11 cellular contexts compared by ENCODE assay signal in the genomic region with DNA sequence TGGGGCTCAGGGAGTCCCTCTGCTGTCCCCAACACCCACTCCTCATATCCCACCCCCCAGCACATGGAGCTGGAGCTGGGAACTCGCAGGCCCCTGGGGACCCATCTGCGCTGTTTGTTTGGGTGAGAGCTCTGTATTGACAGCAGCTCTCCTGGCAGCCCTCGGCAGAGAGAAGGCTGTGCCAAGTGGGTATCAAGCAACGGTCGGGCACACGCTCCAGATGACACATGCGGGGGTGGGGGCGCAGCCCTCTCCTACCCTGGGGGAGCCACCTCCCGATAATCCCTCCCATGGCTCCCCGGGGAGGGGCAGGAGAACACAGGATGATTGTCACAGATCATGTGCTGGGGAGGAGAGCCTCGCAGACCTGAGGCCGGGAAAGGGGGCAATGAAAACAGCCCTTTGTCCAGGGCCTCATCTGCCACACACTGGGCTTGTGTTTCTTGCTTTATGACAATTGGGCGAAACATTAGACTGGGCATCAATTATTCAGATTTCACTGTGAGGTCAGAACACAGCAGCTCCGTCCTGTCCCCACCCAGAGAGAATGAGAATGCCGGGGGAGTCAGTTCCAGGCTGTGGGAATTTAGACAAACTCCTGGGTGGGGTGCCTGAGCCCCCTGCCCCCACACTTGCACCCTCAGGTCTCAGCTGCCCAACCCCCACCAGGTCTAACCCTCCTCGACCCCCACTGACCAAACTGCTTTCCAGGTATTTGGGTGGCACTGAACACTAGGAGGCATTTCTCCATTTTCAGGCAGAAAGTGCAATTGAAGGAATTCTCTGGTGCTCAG. TPM values are rescaled to one million over a fixed set of nuclear protein-coding genes. Genes with fewer than 3 reads are reported as not detected.
DNase-seq lines count a peak whose midpoint lies in the region; ATAC-seq, FAIRE-seq and TF ChIP-seq lines count a peak whose summit lies in the region.
"Had no signal": no experiment of that assay in that cellular context is flagged by ENCODE, and none has a peak within 500 bp of the region (broad histone marks: within the 10 kb centered on the region; RNA-seq: fewer than 3 reads in every experiment).

No MANE protein-coding gene starts in this region.

- H3K4me3 ChIP-seq in epithelial cell of esophagus (ENCODE audit: low read length): no peak overlapping the region
- H3K4me3 ChIP-seq in pancreas: no peak overlapping the region
- H3K4me3 ChIP-seq: uterus had no signal

- no peak for FAIRE-seq in pancreas (lab: Jason Lieb, UNC)

- no peaks in the 10 kb centered on the region for H3K27me3 ChIP-seq in pancreas
- H3K27me3 ChIP-seq: uterus had no signal

- ATAC-seq in pancreas: peak; percentile 38 to 77 (median 68)
- no peak for ATAC-seq in GM18868 (IDR thresholded peaks at IDR 0.05; ENCODE audit: unreplicated experiment)
- no peak for ATAC-seq in GM19467 (IDR thresholded peaks at IDR 0.05; ENCODE audit: unreplicated experiment)
- ATAC-seq: T-cell had no signal

- H3K9me3 ChIP-seq in pancreas: no peaks in the 10 kb centered on the region
- H3K9me3 ChIP-seq: uterus had no signal

- no peaks in the 10 kb centered on the region for H3K36me3 ChIP-seq in pancreas
- H3K36me3 ChIP-seq: uterus had no signal

- H3K27ac ChIP-seq in pancreas: peak overlapping the region in 3 of 4 donors; percentile 5 to 62 (median 61)
- H3K27ac ChIP-seq: uterus had no signal

- intact Hi-C loops in pancreas (cut with DNase I): no loop called here

- TF ChIP-seq CTCF in epithelial cell of esophagus (IDR thresholded peaks at IDR 0.05; ENCODE audit: insufficient read depth, low read depth, low read length, missing control alignments) (no peak), pancreas (IDR thresholded peaks at IDR 0.05) (no peak)

- DNase-seq in DMS79 treated with DMSO at 0.1 percent for 48 hours (lab: John Stamatoyannopoulos, UW): peak; percentile 50
- DNase-seq in NCI-H345 treated with DMSO at 0.1 percent for 48 hours (lab: John Stamatoyannopoulos, UW; ENCODE audit: unreplicated experiment): peak; percentile 96
- peak; percentile 29 for DNase-seq in epithelial cell of esophagus (ENCODE audit: low read depth)
- peak in 4 of 6 donors; percentile 37 to 56 (median 47) for DNase-seq in pancreas
- DNase-seq in NCI-H510A treated with DMSO at 0.1 percent for 48 hours (lab: John Stamatoyannopoulos, UW): no peak
- no peak for DNase-seq in T-helper 9 cell
- DNase-seq: nephron progenitor cell had no signal

- peaks cover 0 to 3% (median 0%) of the 10 kb centered on the region in 3 donors for H3K4me1 ChIP-seq in pancreas
- H3K4me1 ChIP-seq: uterus had no signal

- WGBS in pancreas, 2 donors: 44 to 46% methylated on average over 16 of the region's 16 CpGs

RNA-seq across cellular contexts. Expression of gene KLF13, which starts 46.4 kb away (rescaled TPM):
- total RNA-seq in pancreas: 10 to 100 TPM; 28.6 to 57.1 (median 37.2) TPM
- 10 to 100 TPM; 12.3 to 18.7 TPM for polyA plus RNA-seq in pancreas

Comparison
In these comparisons a context has a peak if more than half of its experiments do, and no peak if none do; other contexts are left out.
1. DNase-seq: peak in DMS79 treated with DMSO at 0.1 percent for 48 hours (single experiment), NCI-H345 treated with DMSO at 0.1 percent for 48 hours (single experiment), epithelial cell of esophagus (single experiment) and pancreas (4 of 6); none in NCI-H510A treated with DMSO at 0.1 percent for 48 hours (single experiment) and T-helper 9 cell (single experiment).
2. ATAC-seq: peak in pancreas (4 of 4); none in GM18868 (single experiment) and GM19467 (single experiment).